ENCODE assay signal across 23 cellular contexts in genomic region chr6:142307963-142308748, GRCh38. TPM values are rescaled to one million over a fixed set of nuclear protein-coding genes. Genes with fewer than 3 reads are reported as not detected.
A peak's percentile ranks its signal among the peaks of the same experiment; 100 is the strongest.
DNase-seq lines count a peak whose midpoint lies in the region; ATAC-seq and TF ChIP-seq lines count a peak whose summit lies in the region.
"Had no signal": no experiment of that assay in that cellular context is flagged by ENCODE, and none has a peak within 500 bp of the region (broad histone marks: within the 10 kb centered on the region; RNA-seq: fewer than 3 reads in every experiment).

No MANE protein-coding gene starts in this region.

- TF ChIP-seq RAD21 in SK-N-SH (IDR thresholded peaks at IDR 0.05; ENCODE audit: low read length): no peak

- intact Hi-C loops in psoas muscle (cut with DNase I): no loop called here

- TF ChIP-seq CTCF in SK-N-SH (IDR thresholded peaks at IDR 0.05) (no peak), psoas muscle (IDR thresholded peaks at IDR 0.05) (no peak)

- WGBS in SK-N-SH (ENCODE audit: low lambda C conversion rate): 18% methylated on average over 2 of the region's 2 CpGs
- 79 to 89% (median 83%) methylated on average over 2 of the region's 2 CpGs for WGBS in psoas muscle, 3 donors

- H3K36me3 ChIP-seq in SK-N-SH (replicated peaks in 1 of 2; ENCODE audit: control insufficient read depth in 1 of 2, insufficient read depth in 2 of 2, low read length in 1 of 2) (peaks cover 6 to 8% of the 10 kb centered on the region in 2 experiments), psoas muscle (ENCODE audit: insufficient read depth in 1 of 2, low read depth in 1 of 2) (no peaks in the 10 kb centered on the region)
- H3K36me3 ChIP-seq: BE2C had no signal

- no peak overlapping the region for H2AFZ ChIP-seq in SK-N-SH (ENCODE audit: low read depth)

- peak overlapping the region; percentile 13; the same call in 1 of the 2 replicates for H3K9ac ChIP-seq in SK-N-SH

- H3K27me3 ChIP-seq in SK-N-SH (ENCODE audit: insufficient read depth) (no peaks in the 10 kb centered on the region), psoas muscle (ENCODE audit: insufficient read depth in 3 of 3, low read length in 2 of 3) (peaks cover 0 to 8% (median 0%) of the 10 kb centered on the region in 3 donors)
- H3K27me3 ChIP-seq: BE2C had no signal

- ATAC-seq in left lobe of liver (peak; percentile 13), psoas muscle (no peak)
- ATAC-seq: GM12878 had no signal

- H3K4me3 ChIP-seq in SK-N-SH (ENCODE audit: low read depth in 2 of 2, low read length in 1 of 2): peak overlapping the region in 1 of 2 experiments; percentile 10; a peak in 1 of 4 replicates
- no peak overlapping the region for H3K4me3 ChIP-seq in psoas muscle
- H3K4me3 ChIP-seq: GM12878 had no signal

- H3K9me3 ChIP-seq in SK-N-SH: no peaks in the 10 kb centered on the region
- H3K9me3 ChIP-seq in psoas muscle: no peaks in the 10 kb centered on the region
- H3K9me3 ChIP-seq: BE2C had no signal

- no peak for TF ChIP-seq EP300 in SK-N-SH (IDR thresholded peaks at IDR 0.05; ENCODE audit: borderline replicate concordance in 1 of 2, low read depth in 1 of 2, low read length in 1 of 2)

- H4K20me1 ChIP-seq in SK-N-SH (ENCODE audit: insufficient read depth): no peaks in the 10 kb centered on the region

- peaks cover 11% of the 10 kb centered on the region for H3F3A ChIP-seq in SK-N-SH (replicated peaks; ENCODE audit: insufficient read depth)

- H3K79me2 ChIP-seq in SK-N-SH (ENCODE audit: insufficient read depth): peaks cover 99% of the 10 kb centered on the region

- CTCF ChIA-PET in SK-N-SH (lab: Yijun Ruan, JAX): interaction anchor here (1.1 kb wide), 1 partner anchor 10 kb away, joined by 3 read pairs; no protein-coding TSS in a partner anchor

- H3K4me1 ChIP-seq in SK-N-SH (ENCODE audit: control insufficient read depth in 1 of 2, insufficient read depth in 2 of 2, low read depth in 1 of 2, low read length in 1 of 2) (no peaks in the 10 kb centered on the region; a peak in 1 of 4 replicates), psoas muscle (no peaks in the 10 kb centered on the region)
- H3K4me1 ChIP-seq: BE2C had no signal

- H3K4me2 ChIP-seq in SK-N-SH: peak overlapping the region; percentile 90; the same call in 1 of the 2 replicates

- DNase-seq in DMS53 treated with DMSO at 0.1 percent for 48 hours (lab: John Stamatoyannopoulos, UW; ENCODE audit: unreplicated experiment) (peak; percentile 35), SK-N-SH (no peak), left lobe of liver (ENCODE audit: low spot score) (no peak), psoas muscle (no peak), Kasumi-1 (lab: John Stamatoyannopoulos, UW) (no peak), DMS79 (lab: John Stamatoyannopoulos, UW) (no peak), OCI-M1 (lab: John Stamatoyannopoulos, UW) (no peak)
- DNase-seq: ACHN, BE2C, EL, GDM1, HCEC 1CT, IMR-90, KG1, NCI-H1092, NCI-H1417 treated with DMSO at 0.1 percent for 48 hours, NCI-H1694 treated with DMSO at 0.1 percent for 48 hours, NCI-H2081, NCI-H2171, NCI-H226, NCI-H510A, NCI-H69 had no signal

- no peaks in the 10 kb centered on the region for H3K9me2 ChIP-seq in SK-N-SH

- H3K27ac ChIP-seq in SK-N-SH (ENCODE audit: low read depth in 2 of 2, low read length in 1 of 2) (peak overlapping the region; percentile 76 to 92; a peak in 3 of 4 replicates), psoas muscle (no peak overlapping the region)

- POLR2A ChIA-PET in SK-N-SH (lab: Yijun Ruan, JAX): no interaction called here

TF ChIP-seq in SK-N-SH, 30 proteins besides CTCF, POLR2A, EP300 and RAD21:
- TF ChIP-seq SMC3 (IDR thresholded peaks at IDR 0.05; ENCODE audit: low read depth, low read length): no peak
- TF ChIP-seq TAF1 (IDR thresholded peaks at IDR 0.05; ENCODE audit: borderline replicate concordance, low read depth, low read length): no peak
- TF ChIP-seq, protein P1, sequence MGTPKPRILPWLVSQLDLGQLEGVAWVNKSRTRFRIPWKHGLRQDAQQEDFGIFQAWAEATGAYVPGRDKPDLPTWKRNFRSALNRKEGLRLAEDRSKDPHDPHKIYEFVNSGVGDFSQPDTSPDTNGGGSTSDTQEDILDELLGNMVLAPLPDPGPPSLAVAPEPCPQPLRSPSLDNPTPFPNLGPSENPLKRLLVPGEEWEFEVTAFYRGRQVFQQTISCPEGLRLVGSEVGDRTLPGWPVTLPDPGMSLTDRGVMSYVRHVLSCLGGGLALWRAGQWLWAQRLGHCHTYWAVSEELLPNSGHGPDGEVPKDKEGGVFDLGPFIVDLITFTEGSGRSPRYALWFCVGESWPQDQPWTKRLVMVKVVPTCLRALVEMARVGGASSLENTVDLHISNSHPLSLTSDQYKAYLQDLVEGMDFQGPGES (IDR thresholded peaks at IDR 0.05; ENCODE audit: low read depth, low read length): no peak
- no peak for TF ChIP-seq SIN3A (IDR thresholded peaks at IDR 0.05; ENCODE audit: borderline replicate concordance, low read depth, low read length)
- no peak for TF ChIP-seq MXI1 (IDR thresholded peaks at IDR 0.05; ENCODE audit: low read depth, low read length)
- no peak for TF ChIP-seq REST (IDR thresholded peaks at IDR 0.05; ENCODE audit: low read depth, low read length)
- TF ChIP-seq MEF2A (IDR thresholded peaks at IDR 0.05; ENCODE audit: borderline replicate concordance, low read depth): no peak
- no peak for TF ChIP-seq ELF1 (IDR thresholded peaks at IDR 0.05)
- TF ChIP-seq PBX3 (IDR thresholded peaks at IDR 0.05): no peak
- no peak for TF ChIP-seq TCF12 (IDR thresholded peaks at IDR 0.05)
- TF ChIP-seq GABPA (IDR thresholded peaks at IDR 0.05; ENCODE audit: low read depth): no peak
- no peak for TF ChIP-seq TEAD4 (IDR thresholded peaks at IDR 0.05; ENCODE audit: borderline replicate concordance, insufficient read depth)
- TF ChIP-seq FOXJ3 (CRISPR knock-in tag; IDR thresholded peaks at IDR 0.05): no peak

RNA-seq across cellular contexts. Expression of gene ADGRG6, which starts 6.3 kb away (rescaled TPM):
- polyA plus RNA-seq in SK-N-SH (2012; rRNA removed) (61.5 and 91.8 TPM in 2 replicates), psoas muscle (under 1 TPM; 0.32 to 0.59 (median 0.55) TPM)
- polyA plus RNA-seq in SK-N-SH (2012; cell fraction: cytosol; rRNA removed): 83.4 and 84.3 TPM in 2 replicates
- polyA plus RNA-seq in SK-N-SH (2012; cell fraction: nucleus; rRNA removed): 78.5 and 178 TPM in 2 replicates
- total RNA-seq in left lobe of liver (84.4 TPM), psoas muscle (1 to 10 TPM in 3 of 4 donors, under 1 TPM in 1; 0.59 to 2.3 (median 2.1) TPM)

Comparison
In these comparisons a context has a peak if more than half of its experiments do, and no peak if none do; other contexts are left out.
1. RNA of gene ADGRG6, which starts 6.3 kb away (total RNA-seq): 84.4 TPM in left lobe of liver (single experiment); 0.59 to 2.3 TPM in psoas muscle; every median in the first group is over 10 times any median in the second.